10 cellular contexts compared by ENCODE assay signal in genomic region chr1:179743679-179744400, GRCh38. TPM values are rescaled to one million over a fixed set of nuclear protein-coding genes. Genes with fewer than 3 reads are reported as not detected.
DNase-seq lines count a peak whose midpoint lies in the region; ATAC-seq and TF ChIP-seq lines count a peak whose summit lies in the region.
"Had no signal": no experiment of that assay in that cellular context is flagged by ENCODE, and none has a peak within 500 bp of the region (broad histone marks: within the 10 kb centered on the region; RNA-seq: fewer than 3 reads in every experiment).

No MANE protein-coding gene starts in this region.

- H3K9ac ChIP-seq in subcutaneous abdominal adipose tissue (ENCODE audit: low read length in 5 of 5) = peak overlapping the region in 1 of 5 donors; percentile 11

- H3K27ac Mint-ChIP-seq in T-helper 2 cell treated with Interferon-gamma antibody and Interleukin-4, amounts not matched to agents 5 μg/mL and 100 μg/mL, for 36 hours = no peak overlapping the region
- H3K27ac Mint-ChIP-seq: activated naive CD8-positive, alpha-beta T cell had no signal

- H3K4me1 Mint-ChIP-seq in T-helper 2 cell treated with Interferon-gamma antibody and Interleukin-4, amounts not matched to agents 5 μg/mL and 100 μg/mL, for 36 hours (ENCODE audit: low read depth) = peaks cover 6% of the 10 kb centered on the region

- no peak overlapping the region for H3K4me3 Mint-ChIP-seq in T-helper 2 cell treated with Interferon-gamma antibody and Interleukin-4, amounts not matched to agents 5 μg/mL and 100 μg/mL, for 36 hours

- ATAC-seq in left lobe of liver (peak; percentile 40), HG03025 (IDR thresholded peaks at IDR 0.05; ENCODE audit: low FRiP score, unreplicated experiment) (no peak)
- ATAC-seq: gastroesophageal sphincter had no signal

- H3K27ac ChIP-seq in ascending aorta (no peak overlapping the region), subcutaneous abdominal adipose tissue (ENCODE audit: low read depth, low read length) (no peak overlapping the region)
- H3K27ac ChIP-seq: gastroesophageal sphincter had no signal

- intact Hi-C loops in ascending aorta (cut with DNase I) = no loop called here

- H3K9me3 Mint-ChIP-seq in T-helper 2 cell treated with Interferon-gamma antibody and Interleukin-4, amounts not matched to agents 5 μg/mL and 100 μg/mL, for 36 hours = no peaks in the 10 kb centered on the region

- peaks cover 73% of the 10 kb centered on the region for H3K27me3 Mint-ChIP-seq in T-helper 2 cell treated with Interferon-gamma antibody and Interleukin-4, amounts not matched to agents 5 μg/mL and 100 μg/mL, for 36 hours (ENCODE audit: low read depth)

- TF ChIP-seq CTCF in ascending aorta (IDR thresholded peaks at IDR 0.05) = no peak

- H3K27me3 ChIP-seq in ascending aorta = no peaks in the 10 kb centered on the region
- peaks cover 29 to 57% (median 34%) of the 10 kb centered on the region in 5 donors for H3K27me3 ChIP-seq in subcutaneous abdominal adipose tissue (ENCODE audit: control insufficient read depth in 5 of 5, insufficient read depth in 4 of 5, low read length in 5 of 5)

- H3K36me3 Mint-ChIP-seq in T-helper 2 cell treated with Interferon-gamma antibody and Interleukin-4, amounts not matched to agents 5 μg/mL and 100 μg/mL, for 36 hours (ENCODE audit: low read depth) = no peaks in the 10 kb centered on the region
- H3K36me3 Mint-ChIP-seq: activated naive CD8-positive, alpha-beta T cell had no signal

- H3K4me1 ChIP-seq in ascending aorta (peaks cover 7 to 9% of the 10 kb centered on the region in 2 donors), subcutaneous abdominal adipose tissue (ENCODE audit: control insufficient read depth in 5 of 5, insufficient read depth in 5 of 5, low read length in 5 of 5) (peaks cover 0 to 24% (median 18%) of the 10 kb centered on the region in 5 donors)

- DNase-seq in NCI-H82 (lab: John Stamatoyannopoulos, UW) = peak; percentile 50
- DNase-seq in NCI-H82 treated with DMSO at 0.1 percent for 48 hours (lab: John Stamatoyannopoulos, UW; ENCODE audit: unreplicated experiment) = no peak
- DNase-seq in ascending aorta (ENCODE audit: low spot score in 2 of 2) = no peak
- no peak for DNase-seq in left lobe of liver (ENCODE audit: low spot score)
- DNase-seq in T-helper 2 cell treated with Interferon-gamma antibody and Interleukin-4, amounts not matched to agents 5 μg/mL and 100 μg/mL, for 36 hours (ENCODE audit: low spot score) = no peak
- DNase-seq in GOT3 (lab: John Stamatoyannopoulos, UW) = no peak

- H3K9me3 ChIP-seq in ascending aorta = no peaks in the 10 kb centered on the region
- peaks cover 0 to 7% (median 0%) of the 10 kb centered on the region in 5 donors for H3K9me3 ChIP-seq in subcutaneous abdominal adipose tissue (ENCODE audit: control insufficient read depth in 5 of 5, low read length in 5 of 5)

- H3K36me3 ChIP-seq in ascending aorta (no peaks in the 10 kb centered on the region), subcutaneous abdominal adipose tissue (ENCODE audit: control insufficient read depth in 5 of 5, insufficient read depth in 5 of 5, low read length in 5 of 5) (no peaks in the 10 kb centered on the region)
- H3K36me3 ChIP-seq: gastroesophageal sphincter had no signal

- peak overlapping the region; percentile 36 to 58 for H3K4me3 ChIP-seq in ascending aorta
- peak overlapping the region in 4 of 5 donors; percentile 11 to 51 (median 32) for H3K4me3 ChIP-seq in subcutaneous abdominal adipose tissue (ENCODE audit: low read depth in 1 of 5, low read length in 5 of 5)

RNA-seq across cellular contexts. Expression of gene FAM163A, which starts 0.7 kb away (rescaled TPM):
- total RNA-seq in ascending aorta (not detected), left lobe of liver (0.05 TPM)
